Comparison of ENCODE assay signal across 8 cellular contexts in the genomic region with DNA sequence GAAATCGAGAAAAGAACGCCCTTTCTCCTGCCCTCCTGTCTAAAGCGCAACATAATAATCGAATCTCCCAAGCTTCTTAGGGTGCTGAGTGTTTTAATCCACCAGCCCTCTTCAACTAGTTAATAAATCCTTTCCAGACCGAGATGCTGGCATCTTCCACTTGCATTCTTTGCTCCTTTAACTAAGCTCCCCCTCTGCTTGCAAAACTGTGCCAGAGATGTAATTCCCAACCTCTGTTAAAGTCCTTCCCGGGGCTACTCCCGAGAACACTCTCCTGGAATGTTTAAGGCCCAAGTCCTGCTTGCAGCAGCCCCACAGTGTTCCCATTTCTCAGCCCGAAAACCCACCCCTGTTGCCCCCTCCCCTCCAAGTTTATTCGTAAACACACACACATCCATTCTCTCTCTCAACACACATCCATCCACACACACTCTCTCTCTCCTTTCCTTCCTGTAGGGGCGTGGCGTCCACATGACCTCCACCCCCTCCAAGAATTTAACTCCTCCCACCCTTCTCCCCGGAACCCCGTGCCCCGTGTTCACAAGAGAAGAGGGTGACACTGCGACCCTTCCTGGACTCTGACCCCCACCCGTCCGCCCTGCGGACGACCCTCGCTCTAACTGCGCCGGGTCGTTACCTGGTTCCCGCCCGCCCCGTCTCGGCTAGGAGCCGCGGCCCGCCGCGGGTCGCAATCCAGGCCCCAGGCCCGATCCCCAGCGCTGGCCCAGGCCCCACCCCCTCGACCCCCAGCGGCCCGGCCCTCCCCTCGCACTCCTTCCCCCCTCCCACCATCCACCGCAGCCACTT. TPM values are rescaled to one million over a fixed set of nuclear protein-coding genes. Genes with fewer than 3 reads are reported as not detected.
A peak's percentile ranks its signal among the peaks of the same experiment; 100 is the strongest.
DNase-seq lines count a peak whose midpoint lies in the region; ATAC-seq and TF ChIP-seq lines count a peak whose summit lies in the region.

No MANE protein-coding gene starts in this region.

- intact Hi-C loops in CD14-positive monocyte (cut with micrococcal nuclease): loop anchor here (10.0 kb wide), 2 partner anchors 345 to 415 kb away; partner anchors contain the start of gene TRIM41 (in 2 of the 2)
- intact Hi-C loops in lower lobe of right lung (cut with DNase I): no loop called here

- peak overlapping the region; percentile 99 for H3K27ac ChIP-seq in lower lobe of right lung

- H3K27me3 Mint-ChIP-seq in CD14-positive monocyte (ENCODE audit: low read depth in 3 of 3): peaks cover 0 to 2% (median 0%) of the 10 kb centered on the region in 3 donors

- ATAC-seq in GM19372 (IDR thresholded peaks at IDR 0.05; ENCODE audit: low read depth, unreplicated experiment): peak; percentile 53
- ATAC-seq in HG03460 (IDR thresholded peaks at IDR 0.05; ENCODE audit: unreplicated experiment): peak; percentile 52
- peak; percentile 94 to 95 for ATAC-seq in lower lobe of right lung

- H3K4me3 ChIP-seq in lower lobe of right lung: peak overlapping the region; percentile 78

- H3K4me3 Mint-ChIP-seq in CD14-positive monocyte: peak overlapping the region; percentile 80 to 93

- H3K4me1 ChIP-seq in lower lobe of right lung: peaks cover 63% of the 10 kb centered on the region

- H3K27me3 ChIP-seq in lower lobe of right lung (ENCODE audit: low read depth): no peaks in the 10 kb centered on the region

- peaks cover 82% of the 10 kb centered on the region for H3K4me1 Mint-ChIP-seq in CD14-positive monocyte

- TF ChIP-seq CTCF in CD14-positive monocyte (IDR thresholded peaks at IDR 0.05): no peak
- no peak for TF ChIP-seq CTCF in lower lobe of right lung (IDR thresholded peaks at IDR 0.05)

- H3K9me3 Mint-ChIP-seq in CD14-positive monocyte: no peaks in the 10 kb centered on the region

- no peaks in the 10 kb centered on the region for H3K9me3 ChIP-seq in lower lobe of right lung

- DNase-seq in CD14-positive monocyte (ENCODE audit: low spot score) (peak; percentile 82), NCI-H524 treated with DMSO at 0.1 percent for 48 hours (lab: John Stamatoyannopoulos, UW) (peak; percentile 11), ecto neural progenitor cell (ENCODE audit: low spot score) (peak; percentile 95), lower lobe of right lung (peak; percentile 86)
- peak; percentile 89 for DNase-seq in activated CD4-positive, alpha-beta T cell treated with anti-CD3 and anti-CD28 coated beads for 48 hours
- peak; percentile 60 to 87 (median 74) for DNase-seq in stimulated activated CD4-positive, alpha-beta T cell treated with anti-CD3 and anti-CD28 coated beads, TNF-alpha, amount 100 ng/mL, for 1 hour (ENCODE audit: low read depth in 3 of 3, low spot score in 1 of 3)

- H3K36me3 ChIP-seq in lower lobe of right lung: peaks cover 12% of the 10 kb centered on the region

- H3K36me3 Mint-ChIP-seq in CD14-positive monocyte: peaks cover 27 to 37% of the 10 kb centered on the region in 2 donors

- peak overlapping the region; percentile 96 to 100 (median 99) for H3K27ac Mint-ChIP-seq in CD14-positive monocyte

RNA-seq across cellular contexts. Expression of gene MGAT1, which starts 7.0 kb away (rescaled TPM):
- 100 to 1,000 TPM; 385 to 523 TPM for polyA plus RNA-seq in CD14-positive monocyte
- 241 TPM for total RNA-seq in lower lobe of right lung

RNA-seq across cellular contexts. Expression of gene ZFP62, which starts 51.5 kb away (rescaled TPM):
- polyA plus RNA-seq in CD14-positive monocyte: 1 to 10 TPM; 4.1 to 7.1 TPM
- total RNA-seq in lower lobe of right lung: 28.3 TPM

Comparison
In these comparisons a context has a peak if more than half of its experiments do, and no peak if none do; other contexts are left out.
1. Peak in every context shown above with its lines: DNase-seq, ATAC-seq, H3K4me3 ChIP-seq and H3K27ac ChIP-seq.
2. DNase-seq: peak in every context shown above with its lines; median percentile 95 in ecto neural progenitor cell; 89 in activated CD4-positive, alpha-beta T cell treated with anti-CD3 and anti-CD28 coated beads for 48 hours; 86 in lower lobe of right lung; 82 in CD14-positive monocyte; 74 in stimulated activated CD4-positive, alpha-beta T cell treated with anti-CD3 and anti-CD28 coated beads, TNF-alpha, amount 100 ng/mL, for 1 hour; 11 in NCI-H524 treated with DMSO at 0.1 percent for 48 hours.